ENCODE assay signal across 26 cellular contexts in genomic region chr20:3245156-3245555, GRCh38. TPM values are rescaled to one million over a fixed set of nuclear protein-coding genes. Genes with fewer than 3 reads are reported as not detected.
"Had no signal": no experiment of that assay in that cellular context is flagged by ENCODE, and none has a peak within 500 bp of the region (broad histone marks: within the 10 kb centered on the region; RNA-seq: fewer than 3 reads in every experiment).

No MANE protein-coding gene starts in this region.

- H3K9me3 ChIP-seq: left lung, lower lobe of right lung, neutrophil, right atrium auricular region, stomach, testis, tibial nerve, uterus had no signal

- H3K36me3 ChIP-seq: left lung, lower lobe of right lung, neutrophil, right atrium auricular region, uterus had no signal

- H3K27me3 ChIP-seq: testis had no signal

- H3K4me1 ChIP-seq: parathyroid adenoma had no signal

- H3K9me3 Mint-ChIP-seq: naive thymus-derived CD8-positive, alpha-beta T cell; nephron; neural crest cell; stimulated activated effector memory CD8-positive, alpha-beta T cell treated with anti-CD3 and anti-CD28 coated beads, Interleukin-12 subunit alpha, Interleukin-12 subunit beta, amount 100 ng/mL, for 72 hours; type B pancreatic cell had no signal

- ATAC-seq: left colon; left lung; lower lobe of right lung; naive thymus-derived CD8-positive, alpha-beta T cell; sciatic nerve; stimulated activated effector memory CD8-positive, alpha-beta T cell treated with anti-CD3 and anti-CD28 coated beads, Interleukin-12 subunit alpha, Interleukin-12 subunit beta, amount 100 ng/mL, for 72 hours had no signal

- H3K9ac ChIP-seq: parathyroid adenoma had no signal

- H3K4me3 Mint-ChIP-seq: nephron; neural crest cell; stimulated activated effector memory CD8-positive, alpha-beta T cell treated with anti-CD3 and anti-CD28 coated beads, Interleukin-12 subunit alpha, Interleukin-12 subunit beta, amount 100 ng/mL, for 72 hours; type B pancreatic cell had no signal

- DNase-seq: hippocampal formation; kidney; left colon; left lung; lower lobe of right lung; mammary epithelial cell; mesenchymal stem cell; naive thymus-derived CD8-positive, alpha-beta T cell; occipital lobe; stimulated activated CD4-positive, alpha-beta T cell treated with anti-CD3 and anti-CD28 coated beads, Interleukin-12 subunit alpha, Interleukin-12 subunit beta, amount 100 ng/mL, for 4 hours; stimulated activated CD4-positive, alpha-beta T cell treated with anti-CD3 and anti-CD28 coated beads, Interleukin-15, amount 100 ng/mL, for 24 hours; stimulated activated CD4-positive, alpha-beta T cell treated with anti-CD3 and anti-CD28 coated beads, Interleukin-4, amount 100 ng/mL, for 24 hours; stimulated activated naive CD8-positive, alpha-beta T cell treated with anti-CD3 and anti-CD28 coated beads, Interleukin-15, Interleukin-2, amounts not matched to agents 100 U/mL and 50 U/mL, for 24 hours; stomach; testis; uterus had no signal

- H3K27ac Mint-ChIP-seq: naive thymus-derived CD8-positive, alpha-beta T cell; nephron; stimulated activated effector memory CD8-positive, alpha-beta T cell treated with anti-CD3 and anti-CD28 coated beads, Interleukin-12 subunit alpha, Interleukin-12 subunit beta, amount 100 ng/mL, for 72 hours; type B pancreatic cell had no signal

- H2AFZ ChIP-seq: parathyroid adenoma had no signal

- H3K4me3 ChIP-seq: left lung, lower lobe of right lung, right atrium auricular region, skin epidermis, stomach, testis, tibial nerve, uterus had no signal

- H3K27ac ChIP-seq: left lung, lower lobe of right lung, neutrophil, parathyroid adenoma, right atrium auricular region, skin epidermis, stomach, testis, tibial nerve, uterus had no signal

- H3K4me1 Mint-ChIP-seq: nephron had no signal

- H3K79me2 ChIP-seq: parathyroid adenoma had no signal

- H3K36me3 Mint-ChIP-seq: naive thymus-derived CD8-positive, alpha-beta T cell; stimulated activated effector memory CD8-positive, alpha-beta T cell treated with anti-CD3 and anti-CD28 coated beads, Interleukin-12 subunit alpha, Interleukin-12 subunit beta, amount 100 ng/mL, for 72 hours had no signal

RNA-seq across cellular contexts. Expression of gene SLC4A11, which starts 6.2 kb away (rescaled TPM):
- total RNA-seq: occipital lobe had no signal
- polyA plus RNA-seq: naive thymus-derived CD8-positive, alpha-beta T cell had no signal
